20 cellular contexts compared by ENCODE assay signal in the genomic region with DNA sequence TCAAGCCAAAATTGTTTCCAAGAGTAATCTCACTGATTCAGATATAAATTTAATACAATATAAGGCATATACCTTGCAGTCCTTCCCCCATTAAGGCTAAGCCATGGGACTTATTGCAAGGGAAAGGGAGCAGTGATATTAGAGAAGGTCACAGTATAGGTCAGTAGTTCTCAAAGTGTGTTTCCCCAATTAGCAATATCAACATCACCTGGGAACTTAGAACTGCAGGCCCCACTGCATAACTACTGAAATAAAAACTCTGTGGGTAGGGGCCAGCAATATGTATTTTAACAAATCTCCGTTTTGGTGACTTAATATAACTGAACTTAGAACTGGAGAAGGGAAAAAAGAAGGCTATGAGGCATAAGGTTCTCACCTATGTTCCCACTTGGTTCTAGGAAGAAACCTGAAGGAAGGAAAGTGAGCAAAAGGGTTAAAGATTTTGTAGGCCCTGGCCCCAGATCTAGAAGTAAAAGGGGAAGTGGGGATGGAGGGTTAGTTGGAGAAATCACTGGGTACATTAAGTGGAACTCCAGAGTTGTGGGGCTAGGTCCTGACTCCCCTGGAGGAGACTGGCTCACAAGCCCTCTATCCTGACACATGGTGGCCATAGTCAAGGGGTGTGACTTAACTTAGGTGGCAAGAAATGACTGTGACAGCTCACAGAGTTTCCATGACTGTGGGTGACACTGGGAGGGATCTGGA. TPM values are rescaled to one million over a fixed set of nuclear protein-coding genes. Genes with fewer than 3 reads are reported as not detected.
A peak's percentile ranks its signal among the peaks of the same experiment; 100 is the strongest.
DNase-seq lines count a peak whose midpoint lies in the region; ATAC-seq and TF ChIP-seq lines count a peak whose summit lies in the region.
"Had no signal": no experiment of that assay in that cellular context is flagged by ENCODE, and none has a peak within 500 bp of the region (broad histone marks: within the 10 kb centered on the region; RNA-seq: fewer than 3 reads in every experiment).

No MANE protein-coding gene starts in this region.

- H3K4me3 Mint-ChIP-seq in activated CD4-positive, alpha-beta T cell treated with anti-CD3 and anti-CD28 coated beads, Interleukin-2, amount 10 ng/mL, durations not matched to agents 7 days and 5 days = no peak overlapping the region
- H3K4me3 Mint-ChIP-seq: CD14-positive monocyte; dendritic cell treated with granulocyte-macrophage colony-stimulating factor and Interleukin-4, amounts not matched to agents 40 ng/mL and 50 ng/mL, for 4 days had no signal

- no peak overlapping the region for H2BK120ac ChIP-seq in neuronal stem cell (ENCODE audit: low read depth, low read length)

- H3K4me1 Mint-ChIP-seq in activated CD4-positive, alpha-beta T cell treated with anti-CD3 and anti-CD28 coated beads, Interleukin-2, amount 10 ng/mL, durations not matched to agents 7 days and 5 days = no peaks in the 10 kb centered on the region

- H3K23ac ChIP-seq in neuronal stem cell (ENCODE audit: low read depth, low read length, poor library complexity) = no peak overlapping the region

- no CpG with 5 or more reads among the region's 1 CpG for WGBS in neuronal stem cell (ENCODE audit: extremely low coverage in 2 of 2, insufficient read length in 2 of 2, insufficient replicate concordance in 1 of 2), 2 donors
- 96% methylated on average over 1 of the region's 1 CpG for WGBS in prostate gland

- in situ Hi-C loops in Panc1 (cut with HindIII; ENCODE audit: low pct_unique_long_range_greater_than_20kb, low sequenced_read_pairs) = no loop called here

- peak overlapping the region; percentile 6 for H2AFZ ChIP-seq in neuronal stem cell (ENCODE audit: low read length)

- H3K18ac ChIP-seq in neuronal stem cell (ENCODE audit: low read length) = no peak overlapping the region

- H3K14ac ChIP-seq in neuronal stem cell (ENCODE audit: low read length) = no peak overlapping the region

- H3K9me3 ChIP-seq in Panc1 (ENCODE audit: control insufficient read depth, insufficient read depth, low read depth, low read length) = no peaks in the 10 kb centered on the region
- H3K9me3 ChIP-seq in neuronal stem cell (replicated peaks in 1 of 2; ENCODE audit: control insufficient read depth in 2 of 2, insufficient read depth in 1 of 2, low read depth in 1 of 2, low read length in 2 of 2) = no peaks in the 10 kb centered on the region
- H3K9me3 ChIP-seq in prostate gland = no peaks in the 10 kb centered on the region
- H3K9me3 ChIP-seq: upper lobe of left lung had no signal

- H3K27me3 ChIP-seq in Panc1 (ENCODE audit: control insufficient read depth, insufficient read depth, low read length) (no peaks in the 10 kb centered on the region), neuronal stem cell (ENCODE audit: control insufficient read depth in 3 of 3, insufficient read depth in 3 of 3, low read depth in 1 of 3, low read length in 3 of 3) (no peaks in the 10 kb centered on the region), prostate gland (replicated peaks; ENCODE audit: insufficient read depth) (no peaks in the 10 kb centered on the region)
- H3K27me3 ChIP-seq: upper lobe of left lung had no signal

- H2BK12ac ChIP-seq in neuronal stem cell (ENCODE audit: low read length) = no peak overlapping the region

- peak; percentile 48 for ATAC-seq in HG03159 (IDR thresholded peaks at IDR 0.05; ENCODE audit: unreplicated experiment)
- ATAC-seq in Panc1 = peak; percentile 48; the same call in 1 of the 2 replicates
- ATAC-seq in left colon = no peak

- H2AK5ac ChIP-seq in neuronal stem cell (ENCODE audit: low read depth, low read length) = no peak overlapping the region

- H3K36me3 ChIP-seq in Panc1 (ENCODE audit: control insufficient read depth, insufficient read depth, low read length) (no peaks in the 10 kb centered on the region), neuronal stem cell (replicated peaks in 1 of 2; ENCODE audit: control insufficient read depth in 2 of 2, insufficient read depth in 2 of 2, low read length in 2 of 2) (peaks cover 0 to 18% of the 10 kb centered on the region in 2 donors), prostate gland (no peaks in the 10 kb centered on the region)

- peak overlapping the region; percentile 72 for H4K8ac ChIP-seq in neuronal stem cell (ENCODE audit: low read depth, low read length)

- POLR2A ChIA-PET in activated CD4-positive, alpha-beta T cell treated with anti-CD3 and anti-CD28 coated beads, Interleukin-2, amount 10 ng/mL, durations not matched to agents 7 days and 5 days (lab: Charles Lee) = no interaction called here
- POLR2A ChIA-PET in Panc1 (lab: Charles Lee) = interaction anchor here (0.6 kb wide), 1 partner anchor 68 kb away, joined by 3 read pairs; no protein-coding TSS in a partner anchor

- H3K9ac ChIP-seq in neuronal stem cell (ENCODE audit: low read depth, low read length, poor library complexity) = no peak overlapping the region

- peaks cover 2% of the 10 kb centered on the region for H3K36me3 Mint-ChIP-seq in activated CD4-positive, alpha-beta T cell treated with anti-CD3 and anti-CD28 coated beads, Interleukin-2, amount 10 ng/mL, durations not matched to agents 7 days and 5 days (ENCODE audit: low read depth)

- H3K9me3 Mint-ChIP-seq in activated CD4-positive, alpha-beta T cell treated with anti-CD3 and anti-CD28 coated beads, Interleukin-2, amount 10 ng/mL, durations not matched to agents 7 days and 5 days = no peaks in the 10 kb centered on the region
- H3K9me3 Mint-ChIP-seq: dendritic cell treated with granulocyte-macrophage colony-stimulating factor and Interleukin-4, amounts not matched to agents 40 ng/mL and 50 ng/mL, for 4 days had no signal

- no peak overlapping the region for H3K27ac Mint-ChIP-seq in activated CD4-positive, alpha-beta T cell treated with anti-CD3 and anti-CD28 coated beads, Interleukin-2, amount 10 ng/mL, durations not matched to agents 7 days and 5 days
- H3K27ac Mint-ChIP-seq: dendritic cell treated with granulocyte-macrophage colony-stimulating factor and Interleukin-4, amounts not matched to agents 40 ng/mL and 50 ng/mL, for 4 days had no signal

- no peak overlapping the region for H2BK5ac ChIP-seq in neuronal stem cell (ENCODE audit: low read length)

- H3K4me2 ChIP-seq in neuronal stem cell (ENCODE audit: insufficient read depth, low read length, poor library complexity, severe bottlenecking) = no peak overlapping the region

- H4K91ac ChIP-seq in neuronal stem cell (ENCODE audit: low read depth, low read length, poor library complexity) = no peak overlapping the region

- intact Hi-C loops in Panc1 (cut with micrococcal nuclease; ENCODE audit: unreplicated experiment) = no loop called here
- intact Hi-C loops in left colon (cut with DNase I, micrococcal nuclease) = no loop called here
- intact Hi-C loops in prostate gland (cut with DNase I) = no loop called here

- H3K4me1 ChIP-seq in Panc1 (ENCODE audit: control insufficient read depth, insufficient read depth, low read length) (no peaks in the 10 kb centered on the region), neuronal stem cell (ENCODE audit: control insufficient read depth in 2 of 2, insufficient read depth in 1 of 2, low read depth in 1 of 2, low read length in 2 of 2) (peaks cover 8 to 22% of the 10 kb centered on the region in 2 donors), prostate gland (replicated peaks) (no peaks in the 10 kb centered on the region)
- H3K4me1 ChIP-seq: upper lobe of left lung had no signal

- BruUV-seq in Panc1 (replicated peaks; lab: Mats Ljungman, UMichigan) = no TSS peak

- H3K27me3 Mint-ChIP-seq in activated CD4-positive, alpha-beta T cell treated with anti-CD3 and anti-CD28 coated beads, Interleukin-2, amount 10 ng/mL, durations not matched to agents 7 days and 5 days = no peaks in the 10 kb centered on the region
- H3K27me3 Mint-ChIP-seq: dendritic cell treated with granulocyte-macrophage colony-stimulating factor and Interleukin-4, amounts not matched to agents 40 ng/mL and 50 ng/mL, for 4 days had no signal

- TF ChIP-seq CTCF in Panc1 (IDR thresholded peaks at IDR 0.05) (no peak), prostate gland (IDR thresholded peaks at IDR 0.05) (no peak)

- H3K27ac ChIP-seq in Panc1 (ENCODE audit: low read length) (no peak overlapping the region), neuronal stem cell (replicated peaks; ENCODE audit: low read length) (no peak overlapping the region), prostate gland (no peak overlapping the region)
- H3K27ac ChIP-seq: epithelial cell of prostate, upper lobe of left lung had no signal

- peak; percentile 9 for DNase-seq in activated CD4-positive, alpha-beta T cell treated with anti-CD3 and anti-CD28 coated beads for 48 hours
- no peak for DNase-seq in activated CD4-positive, alpha-beta T cell treated with anti-CD3 and anti-CD28 coated beads, Interleukin-2, amount 10 ng/mL, durations not matched to agents 7 days and 5 days
- DNase-seq in Panc1 (ENCODE audit: low read depth, low spot score) = no peak
- DNase-seq in neuronal stem cell (ENCODE audit: low spot score) = no peak
- no peak for DNase-seq in left colon
- no peak for DNase-seq in NCI-H69 (lab: John Stamatoyannopoulos, UW)
- DNase-seq in prostate gland (ENCODE audit: low spot score) = no peak
- DNase-seq: activated CD4-positive, alpha-beta T cell treated with anti-CD3 and anti-CD28 coated beads, Interleukin-2, amount 50 U/mL, for 4 hours; DMS153; GOT3; NCI-H2107; NCI-H510A treated with DMSO at 0.1 percent for 48 hours; retina; stimulated activated CD4-positive, alpha-beta T cell treated with anti-CD3 and anti-CD28 coated beads, Interleukin-12 subunit alpha, Interleukin-12 subunit beta, amount 100 ng/mL, for 4 hours; stimulated activated naive CD4-positive, alpha-beta T cell; upper lobe of left lung had no signal

- no peak overlapping the region for H3K4ac ChIP-seq in neuronal stem cell (ENCODE audit: low read length)

- CTCF ChIA-PET in activated CD4-positive, alpha-beta T cell treated with anti-CD3 and anti-CD28 coated beads, Interleukin-2, amount 10 ng/mL, durations not matched to agents 7 days and 5 days (lab: Charles Lee) = no interaction called here
- CTCF ChIA-PET in Panc1 (lab: Charles Lee) = no interaction called here

- H2BK15ac ChIP-seq in neuronal stem cell (ENCODE audit: low read length) = no peak overlapping the region

- H3K4me3 ChIP-seq in Panc1 (ENCODE audit: low read depth in 2 of 2, low read length in 2 of 2) = no peak overlapping the region
- no peak overlapping the region for H3K4me3 ChIP-seq in neuronal stem cell (ENCODE audit: low read length in 2 of 2)
- H3K4me3 ChIP-seq in prostate gland = no peak overlapping the region
- H3K4me3 ChIP-seq: upper lobe of left lung had no signal

- H3K79me1 ChIP-seq in neuronal stem cell (ENCODE audit: low read depth, low read length) = no peaks in the 10 kb centered on the region

- TF ChIP-seq POLR2A in prostate gland (IDR thresholded peaks at IDR 0.05) = no peak

RNA-seq across cellular contexts. Expression of gene WDR36, which starts 40.7 kb away (rescaled TPM):
- total RNA-seq in activated CD4-positive, alpha-beta T cell treated with anti-CD3 and anti-CD28 coated beads, Interleukin-2, amount 10 ng/mL, durations not matched to agents 7 days and 5 days = 10 to 100 TPM; 26.7 to 32.0 TPM
- total RNA-seq in Panc1 (2021; ENCODE audit: unreplicated experiment) = 33.9 TPM
- polyA plus RNA-seq in Panc1 (2012; ENCODE audit: insufficient read length) = 10.7 TPM
- polyA plus RNA-seq in neuronal stem cell (2013, experiment 1 of 2) = 12.6 TPM
- polyA plus RNA-seq in neuronal stem cell (2013, experiment 2 of 2) = 13.5 TPM
- total RNA-seq in left colon = 10 to 100 TPM; 15.9 to 18.5 TPM
- total RNA-seq in prostate gland = 10 to 100 TPM; 21.0 to 22.4 TPM
